Comparison of ENCODE assay signal across 10 cellular contexts in genomic region chr19:18421371-18421959, GRCh38. TPM values are rescaled to one million over a fixed set of nuclear protein-coding genes. Genes with fewer than 3 reads are reported as not detected.
DNase-seq lines count a peak whose midpoint lies in the region; ATAC-seq, FAIRE-seq and TF ChIP-seq lines count a peak whose summit lies in the region.
"Had no signal": no experiment of that assay in that cellular context is flagged by ENCODE, and none has a peak within 500 bp of the region (broad histone marks: within the 10 kb centered on the region; RNA-seq: fewer than 3 reads in every experiment).

No MANE protein-coding gene starts in this region.

- H3K27me3 Mint-ChIP-seq in activated T-helper 1 cell treated with anti-CD3 and anti-CD28 coated beads, Interleukin-12 subunit alpha, Interleukin-12 subunit beta, Interleukin-2, Interleukin-4 antibody, amounts not matched to agents 30 ng/mL and 10 ng/mL and 1 ng/mL, durations not matched to agents 14 hours and 24 hours and 36 hours (ENCODE audit: insufficient read depth): peaks cover 5% of the 10 kb centered on the region
- H3K27me3 Mint-ChIP-seq in stimulated activated naive B cell treated with anti-CD40 and anti-IgM and Interleukin-4, amounts not matched to agents 10 μg/mL and 1 μg/mL and 100 μg/mL, for 72 hours: peaks cover 22 to 31% of the 10 kb centered on the region in 2 donors

- H3K27ac ChIP-seq in heart right ventricle (peak overlapping the region in 6 of 10 donors; percentile 7 to 99 (median 96)), kidney (ENCODE audit: low read depth in 2 of 2, low read length in 2 of 2) (no peak overlapping the region), vagina (peak overlapping the region; percentile 97)

- H3K27ac Mint-ChIP-seq in activated T-helper 1 cell treated with anti-CD3 and anti-CD28 coated beads, Interleukin-12 subunit alpha, Interleukin-12 subunit beta, Interleukin-2, Interleukin-4 antibody, amounts not matched to agents 30 ng/mL and 10 ng/mL and 1 ng/mL, durations not matched to agents 14 hours and 24 hours and 36 hours: peak overlapping the region; percentile 88
- H3K27ac Mint-ChIP-seq in stimulated activated naive B cell treated with anti-CD40 and anti-IgM and Interleukin-4, amounts not matched to agents 10 μg/mL and 1 μg/mL and 100 μg/mL, for 72 hours: no peak overlapping the region

- no peak for TF ChIP-seq CTCF in heart right ventricle (IDR thresholded peaks at IDR 0.05)
- TF ChIP-seq CTCF in kidney (IDR thresholded peaks at IDR 0.05; ENCODE audit: borderline replicate concordance, extremely low read depth, insufficient read depth): no peak
- TF ChIP-seq CTCF in vagina (IDR thresholded peaks at IDR 0.05): no peak
- TF ChIP-seq CTCF in GM13977 (IDR thresholded peaks at IDR 0.05; ENCODE audit: extremely low read depth, insufficient read depth, missing control alignments): no peak

- H3K9ac ChIP-seq in kidney (ENCODE audit: low read length in 2 of 2): no peak overlapping the region

- no peaks in the 10 kb centered on the region for H3K9me3 Mint-ChIP-seq in activated T-helper 1 cell treated with anti-CD3 and anti-CD28 coated beads, Interleukin-12 subunit alpha, Interleukin-12 subunit beta, Interleukin-2, Interleukin-4 antibody, amounts not matched to agents 30 ng/mL and 10 ng/mL and 1 ng/mL, durations not matched to agents 14 hours and 24 hours and 36 hours
- no peaks in the 10 kb centered on the region for H3K9me3 Mint-ChIP-seq in stimulated activated naive B cell treated with anti-CD40 and anti-IgM and Interleukin-4, amounts not matched to agents 10 μg/mL and 1 μg/mL and 100 μg/mL, for 72 hours

- H3K4me1 ChIP-seq in heart right ventricle: peaks cover 38 to 94% (median 78%) of the 10 kb centered on the region in 9 donors
- H3K4me1 ChIP-seq in kidney (ENCODE audit: control insufficient read depth in 1 of 2, insufficient read depth in 1 of 2, low read depth in 1 of 2, low read length in 2 of 2): peaks cover 11 to 29% of the 10 kb centered on the region in 2 donors
- peaks cover 90% of the 10 kb centered on the region for H3K4me1 ChIP-seq in vagina

- H3K36me3 ChIP-seq in heart right ventricle (no peaks in the 10 kb centered on the region), kidney (ENCODE audit: control insufficient read depth in 1 of 2, insufficient read depth in 2 of 2, low read length in 2 of 2) (no peaks in the 10 kb centered on the region), vagina (no peaks in the 10 kb centered on the region)
- H3K36me3 ChIP-seq: colonic mucosa had no signal

- WGBS in heart right ventricle, 2 donors: 82 to 84% methylated on average over 12 of the region's 12 CpGs

- no peak for FAIRE-seq in kidney (lab: Jason Lieb, UNC)

- intact Hi-C loops in heart right ventricle (cut with DNase I): no loop called here
- intact Hi-C loops in Right ventricle myocardium inferior (cut with DNase I): no loop called here
- intact Hi-C loops in activated T-helper 1 cell treated with anti-CD3 and anti-CD28 coated beads, Interleukin-12 subunit alpha, Interleukin-12 subunit beta, Interleukin-2, Interleukin-4 antibody, amounts not matched to agents 30 ng/mL and 10 ng/mL and 1 ng/mL, durations not matched to agents 14 hours and 24 hours and 36 hours (cut with micrococcal nuclease): loop anchor here (1.0 kb wide), 1 partner anchor 8 kb away; no protein-coding TSS in a partner anchor
- intact Hi-C loops in kidney (cut with DNase I): no loop called here
- intact Hi-C loops in vagina (cut with DNase I): no loop called here

- H3K27me3 ChIP-seq in heart right ventricle (peaks cover 0 to 12% (median 0%) of the 10 kb centered on the region in 7 donors), vagina (no peaks in the 10 kb centered on the region)

- DNase-seq in heart right ventricle (no peak), Right ventricle myocardium inferior (ENCODE audit: missing footprints) (no peak), kidney (peak; percentile 75), vagina (ENCODE audit: extremely low spot score in 2 of 2) (no peak), GM13977 (ENCODE audit: low spot score) (no peak), globus pallidus (ENCODE audit: low spot score) (no peak)
- DNase-seq in activated T-helper 1 cell treated with anti-CD3 and anti-CD28 coated beads, Interleukin-12 subunit alpha, Interleukin-12 subunit beta, Interleukin-2, Interleukin-4 antibody, amounts not matched to agents 30 ng/mL and 10 ng/mL and 1 ng/mL, durations not matched to agents 14 hours and 24 hours and 36 hours (ENCODE audit: low spot score): no peak
- no peak for DNase-seq in stimulated activated naive B cell treated with anti-CD40 and anti-IgM and Interleukin-4, amounts not matched to agents 10 μg/mL and 1 μg/mL and 100 μg/mL, for 72 hours
- DNase-seq: activated CD4-positive, CD25-positive, alpha-beta regulatory T cell treated with anti-CD3 and anti-CD28 coated beads, Interleukin-2, amount 50 U/mL, for 72 hours; colonic mucosa had no signal

- in situ Hi-C loops in GM13977 (cut with MboI; ENCODE audit: low pct_unique_long_range_greater_than_20kb, low sequenced_read_pairs, unreplicated experiment): no loop called here

- H3K36me3 Mint-ChIP-seq in activated T-helper 1 cell treated with anti-CD3 and anti-CD28 coated beads, Interleukin-12 subunit alpha, Interleukin-12 subunit beta, Interleukin-2, Interleukin-4 antibody, amounts not matched to agents 30 ng/mL and 10 ng/mL and 1 ng/mL, durations not matched to agents 14 hours and 24 hours and 36 hours (ENCODE audit: low read depth): peaks cover 3% of the 10 kb centered on the region
- H3K36me3 Mint-ChIP-seq in stimulated activated naive B cell treated with anti-CD40 and anti-IgM and Interleukin-4, amounts not matched to agents 10 μg/mL and 1 μg/mL and 100 μg/mL, for 72 hours: no peaks in the 10 kb centered on the region

- H3K9me3 ChIP-seq in heart right ventricle: no peaks in the 10 kb centered on the region
- H3K9me3 ChIP-seq in kidney (ENCODE audit: control insufficient read depth in 1 of 2, low read length in 2 of 2): no peaks in the 10 kb centered on the region
- no peaks in the 10 kb centered on the region for H3K9me3 ChIP-seq in vagina
- H3K9me3 ChIP-seq: colonic mucosa had no signal

- ATAC-seq in heart right ventricle: no peak
- ATAC-seq in Right ventricle myocardium inferior: no peak
- ATAC-seq in stimulated activated naive B cell treated with anti-CD40 and anti-IgM and Interleukin-4, amounts not matched to agents 10 μg/mL and 1 μg/mL and 100 μg/mL, for 72 hours (replicated peaks): no peak

- TF ChIP-seq POLR2A in vagina (IDR thresholded peaks at IDR 0.05): no peak

- H3K4me1 Mint-ChIP-seq in activated T-helper 1 cell treated with anti-CD3 and anti-CD28 coated beads, Interleukin-12 subunit alpha, Interleukin-12 subunit beta, Interleukin-2, Interleukin-4 antibody, amounts not matched to agents 30 ng/mL and 10 ng/mL and 1 ng/mL, durations not matched to agents 14 hours and 24 hours and 36 hours (ENCODE audit: low read depth): peaks cover 65% of the 10 kb centered on the region
- H3K4me1 Mint-ChIP-seq in stimulated activated naive B cell treated with anti-CD40 and anti-IgM and Interleukin-4, amounts not matched to agents 10 μg/mL and 1 μg/mL and 100 μg/mL, for 72 hours: peaks cover 56 to 72% of the 10 kb centered on the region in 2 donors

- peak overlapping the region in 3 of 10 donors; percentile 76 to 82 (median 81) for H3K4me3 ChIP-seq in heart right ventricle
- H3K4me3 ChIP-seq in kidney (ENCODE audit: low read length in 2 of 2): no peak overlapping the region
- H3K4me3 ChIP-seq in vagina: peak overlapping the region in 1 of 2 donors; percentile 66

- peak overlapping the region; percentile 89 for H3K4me3 Mint-ChIP-seq in activated T-helper 1 cell treated with anti-CD3 and anti-CD28 coated beads, Interleukin-12 subunit alpha, Interleukin-12 subunit beta, Interleukin-2, Interleukin-4 antibody, amounts not matched to agents 30 ng/mL and 10 ng/mL and 1 ng/mL, durations not matched to agents 14 hours and 24 hours and 36 hours
- no peak overlapping the region for H3K4me3 Mint-ChIP-seq in stimulated activated naive B cell treated with anti-CD40 and anti-IgM and Interleukin-4, amounts not matched to agents 10 μg/mL and 1 μg/mL and 100 μg/mL, for 72 hours

RNA-seq across cellular contexts. Expression of gene SSBP4, which starts 2.3 kb away (rescaled TPM):
- total RNA-seq in heart right ventricle: 10 to 100 TPM; 17.6 to 47.1 (median 27.3) TPM
- polyA plus RNA-seq in heart right ventricle: 10 to 100 TPM; 41.3 to 51.6 TPM
- 36.2 TPM for total RNA-seq in Right ventricle myocardium inferior
- total RNA-seq in activated T-helper 1 cell treated with anti-CD3 and anti-CD28 coated beads, Interleukin-12 subunit alpha, Interleukin-12 subunit beta, Interleukin-2, Interleukin-4 antibody, amounts not matched to agents 30 ng/mL and 10 ng/mL and 1 ng/mL, durations not matched to agents 14 hours and 24 hours and 36 hours: 135 and 141 TPM in 2 replicates
- 64.9 TPM for total RNA-seq in kidney
- polyA plus RNA-seq in kidney (ENCODE audit: insufficient read depth, low read depth, low replicate concordance): 74.9 TPM
- total RNA-seq in vagina: 72.7 TPM

RNA-seq across cellular contexts. Expression of gene ISYNA1, which starts 16.5 kb away (rescaled TPM):
- total RNA-seq in heart right ventricle (10 to 100 TPM; 12.6 to 40.7 (median 18.0) TPM), Right ventricle myocardium inferior (26.0 TPM), kidney (68.6 TPM), vagina (57.5 TPM)
- polyA plus RNA-seq in heart right ventricle (100 to 1,000 TPM in 1 of 2 donors, 10 to 100 TPM in 1; 21.4 to 137 TPM), kidney (ENCODE audit: insufficient read depth, low read depth, low replicate concordance) (101 TPM)
- total RNA-seq in activated T-helper 1 cell treated with anti-CD3 and anti-CD28 coated beads, Interleukin-12 subunit alpha, Interleukin-12 subunit beta, Interleukin-2, Interleukin-4 antibody, amounts not matched to agents 30 ng/mL and 10 ng/mL and 1 ng/mL, durations not matched to agents 14 hours and 24 hours and 36 hours: 9.0 and 10.7 TPM in 2 replicates

RNA-seq across cellular contexts. Expression of gene LRRC25, which starts 24.0 kb away (rescaled TPM):
- total RNA-seq in heart right ventricle: 10 to 100 TPM in 1 of 10 donors, 1 to 10 TPM in 7, under 1 TPM in 2; 0.57 to 13.3 (median 1.8) TPM
- polyA plus RNA-seq in heart right ventricle: 1 to 10 TPM; 1.1 to 2.2 TPM
- 5.0 TPM for total RNA-seq in Right ventricle myocardium inferior
- total RNA-seq in activated T-helper 1 cell treated with anti-CD3 and anti-CD28 coated beads, Interleukin-12 subunit alpha, Interleukin-12 subunit beta, Interleukin-2, Interleukin-4 antibody, amounts not matched to agents 30 ng/mL and 10 ng/mL and 1 ng/mL, durations not matched to agents 14 hours and 24 hours and 36 hours: not detected in 2 replicates
- 13.1 TPM for total RNA-seq in kidney
- polyA plus RNA-seq in kidney (ENCODE audit: insufficient read depth, low read depth, low replicate concordance): 2.7 TPM
- total RNA-seq in vagina: 3.9 TPM

RNA-seq across cellular contexts. Expression of gene GDF15, which starts 35.5 kb away (rescaled TPM):
- 1 to 10 TPM in 4 of 10 donors, under 1 TPM in 6; 0.44 to 2.5 (median 0.79) TPM for total RNA-seq in heart right ventricle
- polyA plus RNA-seq in heart right ventricle: under 1 TPM; 0.44 to 0.62 TPM
- total RNA-seq in Right ventricle myocardium inferior: 0.46 TPM
- total RNA-seq in activated T-helper 1 cell treated with anti-CD3 and anti-CD28 coated beads, Interleukin-12 subunit alpha, Interleukin-12 subunit beta, Interleukin-2, Interleukin-4 antibody, amounts not matched to agents 30 ng/mL and 10 ng/mL and 1 ng/mL, durations not matched to agents 14 hours and 24 hours and 36 hours: not detected in 2 replicates
- 51.2 TPM for total RNA-seq in kidney
- polyA plus RNA-seq in kidney (ENCODE audit: insufficient read depth, low read depth, low replicate concordance): 154 TPM
- total RNA-seq in vagina: 25.5 TPM

Comparison
In these comparisons a context has a peak if more than half of its experiments do, and no peak if none do; other contexts are left out.
1. H3K27ac ChIP-seq: peak in heart right ventricle (6 of 10) and vagina (single experiment); none in kidney (0 of 2).